In the genomic region with DNA sequence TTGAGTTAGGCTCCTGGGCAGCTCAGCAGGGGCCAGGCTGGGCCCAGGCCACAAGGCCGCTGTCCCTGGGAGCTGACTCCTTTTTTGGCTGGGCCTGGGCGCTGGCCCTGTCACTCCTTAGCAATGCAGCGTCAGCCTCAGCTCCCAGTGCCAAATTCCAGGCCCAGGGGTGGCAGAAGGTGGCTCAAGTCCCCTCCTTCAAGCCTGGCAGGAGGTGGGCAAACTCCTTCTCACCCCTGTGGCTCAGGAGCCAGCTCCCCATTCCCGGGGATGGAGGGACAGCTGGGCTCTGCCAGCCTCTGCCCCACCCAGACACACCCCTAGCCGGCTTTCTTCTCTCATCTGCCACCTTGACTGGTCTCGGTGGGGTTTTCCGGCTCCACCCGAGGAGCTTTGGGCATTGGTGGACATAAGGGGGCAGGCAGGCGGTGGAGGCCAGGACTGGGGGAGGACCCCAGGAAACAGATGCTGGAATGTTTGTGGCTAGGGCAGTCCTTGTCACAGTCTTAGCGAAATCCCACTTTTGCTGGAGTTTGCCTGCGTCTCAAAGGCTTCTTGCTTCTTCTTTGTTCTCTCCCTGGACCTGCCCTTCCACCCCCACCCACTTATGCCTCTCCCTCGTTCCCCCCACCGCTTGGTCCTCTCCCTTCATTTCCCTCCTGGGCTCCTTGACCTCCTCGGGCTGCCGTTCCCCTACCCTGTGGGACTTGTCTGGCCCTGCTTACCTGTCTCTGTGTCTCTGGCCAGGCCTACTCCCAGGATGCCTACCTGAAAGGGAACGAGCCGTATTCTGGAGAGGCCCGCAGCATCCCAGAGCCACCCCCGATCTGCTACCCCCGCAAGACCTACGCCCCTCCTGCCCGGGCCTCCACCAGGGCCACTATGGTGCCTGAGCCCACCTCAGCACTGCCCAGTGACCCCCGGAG, we compare ENCODE assay signal across 10 cellular contexts. TPM values are rescaled to one million over a fixed set of nuclear protein-coding genes. Genes with fewer than 3 reads are reported as not detected.
A peak's percentile ranks its signal among the peaks of the same experiment; 100 is the strongest.
DNase-seq lines count a peak whose midpoint lies in the region; TF ChIP-seq lines count a peak whose summit lies in the region.
"Had no signal": no experiment of that assay in that cellular context is flagged by ENCODE, and none has a peak within 500 bp of the region (broad histone marks: within the 10 kb centered on the region; RNA-seq: fewer than 3 reads in every experiment).

No MANE protein-coding gene starts in this region.

- H3K4me3 Mint-ChIP-seq in neural crest cell, result peak overlapping the region; percentile 85
- H3K4me3 Mint-ChIP-seq in activated CD4-positive, alpha-beta memory T cell treated with anti-CD3 and anti-CD28 coated beads, Interleukin-2, amount 10 ng/mL, durations not matched to agents 7 days and 5 days, result no peak overlapping the region
- H3K4me3 Mint-ChIP-seq: activated naive CD8-positive, alpha-beta T cell treated with anti-CD3 and anti-CD28 coated beads, Interleukin-2, amount 10 ng/mL, durations not matched to agents 7 days and 5 days; CD4-positive, alpha-beta memory T cell had no signal

- DNase-seq in AG04449 (ENCODE audit: low read depth, low spot score) (no peak), RKO (ENCODE audit: low spot score) (peak; percentile 34), esophagus muscularis mucosa (ENCODE audit: extremely low spot score) (no peak), neural crest cell (ENCODE audit: low read depth, low spot score) (no peak), CD1c-positive myeloid dendritic cell (ENCODE audit: extremely low spot score) (no peak), NCI-H2196 (lab: John Stamatoyannopoulos, UW; ENCODE audit: unreplicated experiment) (no peak)
- no peak for DNase-seq in stimulated activated CD4-positive, alpha-beta T cell treated with anti-CD3 and anti-CD28 coated beads, Interleukin-1b, Interleukin-23, amount 100 ng/mL, for 48 hours
- DNase-seq in activated CD4-positive, alpha-beta memory T cell treated with anti-CD3 and anti-CD28 coated beads, Interleukin-2, amount 10 ng/mL, durations not matched to agents 7 days and 5 days, result no peak
- DNase-seq: activated naive CD8-positive, alpha-beta T cell treated with anti-CD3 and anti-CD28 coated beads, Interleukin-2, amount 10 ng/mL, durations not matched to agents 7 days and 5 days; CD4-positive, alpha-beta memory T cell had no signal

- no peak for TF ChIP-seq POLR2A in esophagus muscularis mucosa (IDR thresholded peaks at IDR 0.05; ENCODE audit: low read depth)

- TF ChIP-seq CTCF in AG04449 (IDR thresholded peaks at IDR 0.05; ENCODE audit: insufficient read depth, low read length, missing control alignments), result no peak
- no peak for TF ChIP-seq CTCF in esophagus muscularis mucosa (IDR thresholded peaks at IDR 0.05)
- no peak for TF ChIP-seq CTCF in neural crest cell (conservative IDR thresholded peaks at IDR 0.05)

- CTCF ChIA-PET in AG04449 (lab: Yijun Ruan, JAX), result interaction anchor here (0.9 to 1.7 kb wide), 9 partner anchors 10 to 43 kb away, joined by 3 to 14 read pairs (median 4); no protein-coding TSS in a partner anchor
- CTCF ChIA-PET in activated CD4-positive, alpha-beta memory T cell treated with anti-CD3 and anti-CD28 coated beads, Interleukin-2, amount 10 ng/mL, durations not matched to agents 7 days and 5 days (lab: Charles Lee), result no interaction called here

- H3K27me3 ChIP-seq in esophagus muscularis mucosa, result no peaks in the 10 kb centered on the region

- peaks cover 14% of the 10 kb centered on the region for H3K36me3 Mint-ChIP-seq in neural crest cell (ENCODE audit: low read depth)
- no peaks in the 10 kb centered on the region for H3K36me3 Mint-ChIP-seq in activated CD4-positive, alpha-beta memory T cell treated with anti-CD3 and anti-CD28 coated beads, Interleukin-2, amount 10 ng/mL, durations not matched to agents 7 days and 5 days (ENCODE audit: low read depth)
- H3K36me3 Mint-ChIP-seq: activated naive CD8-positive, alpha-beta T cell treated with anti-CD3 and anti-CD28 coated beads, Interleukin-2, amount 10 ng/mL, durations not matched to agents 7 days and 5 days; CD4-positive, alpha-beta memory T cell had no signal

- WGBS in esophagus muscularis mucosa, result 52% methylated on average over 21 of the region's 23 CpGs

- no peak for TF ChIP-seq EP300 in esophagus muscularis mucosa (IDR thresholded peaks at IDR 0.05)

- H3K36me3 ChIP-seq in esophagus muscularis mucosa, result peaks cover 7 to 74% (median 72%) of the 10 kb centered on the region in 4 donors

- peaks cover 40% of the 10 kb centered on the region for H3K4me1 Mint-ChIP-seq in neural crest cell
- no peaks in the 10 kb centered on the region for H3K4me1 Mint-ChIP-seq in activated CD4-positive, alpha-beta memory T cell treated with anti-CD3 and anti-CD28 coated beads, Interleukin-2, amount 10 ng/mL, durations not matched to agents 7 days and 5 days
- H3K4me1 Mint-ChIP-seq: activated naive CD8-positive, alpha-beta T cell treated with anti-CD3 and anti-CD28 coated beads, Interleukin-2, amount 10 ng/mL, durations not matched to agents 7 days and 5 days; CD4-positive, alpha-beta memory T cell had no signal

- H3K4me3 ChIP-seq in AG04449 (ENCODE audit: low read depth, low read length) (peak overlapping the region; percentile 66), esophagus muscularis mucosa (peak overlapping the region; percentile 61 to 72 (median 64))

- POLR2A ChIA-PET in AG04449 (lab: Yijun Ruan, JAX), result interaction anchor here (1.2 to 2.1 kb wide), 4 partner anchors 11 to 114 kb away, joined by 3 to 43 read pairs (median 15); partner anchors contain the start of gene SOCS7
- POLR2A ChIA-PET in activated CD4-positive, alpha-beta memory T cell treated with anti-CD3 and anti-CD28 coated beads, Interleukin-2, amount 10 ng/mL, durations not matched to agents 7 days and 5 days (lab: Charles Lee), result no interaction called here

- H3K9me3 ChIP-seq in esophagus muscularis mucosa, result no peaks in the 10 kb centered on the region

- no peaks in the 10 kb centered on the region for H3K27me3 Mint-ChIP-seq in neural crest cell (ENCODE audit: low read depth)
- H3K27me3 Mint-ChIP-seq in activated CD4-positive, alpha-beta memory T cell treated with anti-CD3 and anti-CD28 coated beads, Interleukin-2, amount 10 ng/mL, durations not matched to agents 7 days and 5 days, result no peaks in the 10 kb centered on the region

- H3K27ac ChIP-seq in esophagus muscularis mucosa (replicated peaks in 1 of 4), result peak overlapping the region; percentile 90 to 97 (median 96)

- H3K27ac Mint-ChIP-seq in neural crest cell (ENCODE audit: unreplicated experiment), result peak overlapping the region; percentile 75
- no peak overlapping the region for H3K27ac Mint-ChIP-seq in activated CD4-positive, alpha-beta memory T cell treated with anti-CD3 and anti-CD28 coated beads, Interleukin-2, amount 10 ng/mL, durations not matched to agents 7 days and 5 days
- H3K27ac Mint-ChIP-seq: activated naive CD8-positive, alpha-beta T cell treated with anti-CD3 and anti-CD28 coated beads, Interleukin-2, amount 10 ng/mL, durations not matched to agents 7 days and 5 days; CD4-positive, alpha-beta memory T cell had no signal

- peaks cover 63 to 81% (median 78%) of the 10 kb centered on the region in 4 donors for H3K4me1 ChIP-seq in esophagus muscularis mucosa

- intact Hi-C loops in esophagus muscularis mucosa (cut with DNase I), result loop anchor here (5.0 kb wide), 1 partner anchor 38 kb away; the partner anchor contains the start of gene ARHGAP23

- H3K9me3 Mint-ChIP-seq in neural crest cell, result no peaks in the 10 kb centered on the region
- H3K9me3 Mint-ChIP-seq in activated CD4-positive, alpha-beta memory T cell treated with anti-CD3 and anti-CD28 coated beads, Interleukin-2, amount 10 ng/mL, durations not matched to agents 7 days and 5 days, result no peaks in the 10 kb centered on the region
- H3K9me3 Mint-ChIP-seq: activated naive CD8-positive, alpha-beta T cell treated with anti-CD3 and anti-CD28 coated beads, Interleukin-2, amount 10 ng/mL, durations not matched to agents 7 days and 5 days; CD4-positive, alpha-beta memory T cell had no signal

RNA-seq across cellular contexts. Expression of gene ARHGAP23, which starts 37.4 kb away (rescaled TPM):
- 100 to 1,000 TPM in 2 of 4 donors, 10 to 100 TPM in 2; 58.6 to 150 (median 104) TPM for total RNA-seq in esophagus muscularis mucosa
- 25.7 and 30.0 TPM in 2 replicates for total RNA-seq in neural crest cell
- total RNA-seq in activated CD4-positive, alpha-beta memory T cell treated with anti-CD3 and anti-CD28 coated beads, Interleukin-2, amount 10 ng/mL, durations not matched to agents 7 days and 5 days, result under 1 TPM; 0.73 to 0.81 TPM
- total RNA-seq: CD4-positive, alpha-beta memory T cell had no signal

Comparison
In these comparisons a context has a peak if more than half of its experiments do, and no peak if none do; other contexts are left out.
1. RNA of gene ARHGAP23, which starts 37.4 kb away (total RNA-seq): 58.6 to 150 TPM in esophagus muscularis mucosa and 25.7 to 30.0 TPM in neural crest cell; 0.73 to 0.81 TPM in activated CD4-positive, alpha-beta memory T cell treated with anti-CD3 and anti-CD28 coated beads, Interleukin-2, amount 10 ng/mL, durations not matched to agents 7 days and 5 days; every median in the first group is over 10 times any median in the second.